ENCODE assay signal across 10 cellular contexts in genomic region chr19:18660051-18660910, GRCh38. TPM values are rescaled to one million over a fixed set of nuclear protein-coding genes. Genes with fewer than 3 reads are reported as not detected.
A peak's percentile ranks its signal among the peaks of the same experiment; 100 is the strongest.
DNase-seq lines count a peak whose midpoint lies in the region; ATAC-seq and TF ChIP-seq lines count a peak whose summit lies in the region.
"Had no signal": no experiment of that assay in that cellular context is flagged by ENCODE, and none has a peak within 500 bp of the region (broad histone marks: within the 10 kb centered on the region; RNA-seq: fewer than 3 reads in every experiment).

No MANE protein-coding gene starts in this region.

- H3K9me3 ChIP-seq in endodermal cell (ENCODE audit: control insufficient read depth, low read length), result no peaks in the 10 kb centered on the region

- ATAC-seq in sciatic nerve, result peak; percentile 63
- no peak for ATAC-seq in stimulated activated effector memory CD8-positive, alpha-beta T cell treated with anti-CD3 and anti-CD28 coated beads, Interleukin-12 subunit alpha, Interleukin-12 subunit beta, amount 100 ng/mL, for 72 hours

- no peak overlapping the region for H3K4me3 Mint-ChIP-seq in endodermal cell
- no peak overlapping the region for H3K4me3 Mint-ChIP-seq in stimulated activated effector memory CD8-positive, alpha-beta T cell treated with anti-CD3 and anti-CD28 coated beads, Interleukin-12 subunit alpha, Interleukin-12 subunit beta, amount 100 ng/mL, for 72 hours

- intact Hi-C loops in sciatic nerve (cut with DNase I), result no loop called here

- no peaks in the 10 kb centered on the region for H3K27me3 ChIP-seq in endodermal cell (ENCODE audit: control insufficient read depth, insufficient read depth, low read length, poor library complexity, severe bottlenecking)

- TF ChIP-seq CTCF in endodermal cell (conservative IDR thresholded peaks at IDR 0.05), result no peak

- H3K4me3 ChIP-seq in endodermal cell (ENCODE audit: low read length), result no peak overlapping the region

- H3K9ac ChIP-seq in endodermal cell (ENCODE audit: extremely low read depth, low read length, poor library complexity, severe bottlenecking), result no peak overlapping the region

- no peaks in the 10 kb centered on the region for H3K36me3 ChIP-seq in endodermal cell (ENCODE audit: control insufficient read depth, insufficient read depth, low read length)

- no peaks in the 10 kb centered on the region for H3K4me1 ChIP-seq in endodermal cell (ENCODE audit: control insufficient read depth, insufficient read depth, low read length)

- no peaks in the 10 kb centered on the region for H3K36me3 Mint-ChIP-seq in endodermal cell (ENCODE audit: low read depth)
- H3K36me3 Mint-ChIP-seq in stimulated activated effector memory CD8-positive, alpha-beta T cell treated with anti-CD3 and anti-CD28 coated beads, Interleukin-12 subunit alpha, Interleukin-12 subunit beta, amount 100 ng/mL, for 72 hours, result peaks cover 5% of the 10 kb centered on the region

- no peak overlapping the region for H3K27ac Mint-ChIP-seq in endodermal cell
- no peak overlapping the region for H3K27ac Mint-ChIP-seq in stimulated activated effector memory CD8-positive, alpha-beta T cell treated with anti-CD3 and anti-CD28 coated beads, Interleukin-12 subunit alpha, Interleukin-12 subunit beta, amount 100 ng/mL, for 72 hours

- WGBS in endodermal cell (ENCODE audit: insufficient coverage in 1 of 2, insufficient read length in 1 of 2), 2 experiments, result 77 to 87% methylated on average over 16 to 37 of the region's 37 CpGs

- H3K27ac ChIP-seq in endodermal cell (ENCODE audit: low read depth, low read length), result no peak overlapping the region

- H3K4me1 Mint-ChIP-seq in endodermal cell, result peaks cover 5% of the 10 kb centered on the region
- H3K4me1 Mint-ChIP-seq in stimulated activated effector memory CD8-positive, alpha-beta T cell treated with anti-CD3 and anti-CD28 coated beads, Interleukin-12 subunit alpha, Interleukin-12 subunit beta, amount 100 ng/mL, for 72 hours, result peaks cover 55% of the 10 kb centered on the region

- no peaks in the 10 kb centered on the region for H3K27me3 Mint-ChIP-seq in endodermal cell (ENCODE audit: insufficient read depth)

- DNase-seq in HT1080 (ENCODE audit: low read depth), result peak; percentile 72
- DNase-seq in endodermal cell, result peak; percentile 43
- DNase-seq in sciatic nerve (ENCODE audit: low spot score), result peak; percentile 86
- no peak for DNase-seq in SKM-1 treated with dmso at 0.1 percent for 144 hours (lab: John Stamatoyannopoulos, UW; ENCODE audit: unreplicated experiment)
- no peak for DNase-seq in stimulated activated effector memory CD8-positive, alpha-beta T cell treated with anti-CD3 and anti-CD28 coated beads, Interleukin-12 subunit alpha, Interleukin-12 subunit beta, amount 100 ng/mL, for 72 hours (ENCODE audit: low spot score in 2 of 2)
- DNase-seq in NCI-H1694 (lab: John Stamatoyannopoulos, UW), result no peak
- DNase-seq: activated CD4-positive, alpha-beta T cell treated with anti-CD3 and anti-CD28 coated beads for 48 hours; HCEC 1CT; NCI-H1092 had no signal

- no peaks in the 10 kb centered on the region for H3K9me3 Mint-ChIP-seq in endodermal cell
- no peaks in the 10 kb centered on the region for H3K9me3 Mint-ChIP-seq in stimulated activated effector memory CD8-positive, alpha-beta T cell treated with anti-CD3 and anti-CD28 coated beads, Interleukin-12 subunit alpha, Interleukin-12 subunit beta, amount 100 ng/mL, for 72 hours

RNA-seq across cellular contexts. Expression of gene CRTC1, which starts 23.2 kb away (rescaled TPM):
- total RNA-seq in HT1080 (2014; rRNA removed; shearing (Covaris generic)), result 2.8 and 3.0 TPM in 2 replicates
- 4.3 and 4.5 TPM in 2 replicates for polyA plus RNA-seq in HT1080 (2015; cell fraction: cytosol; rRNA removed)
- polyA plus RNA-seq in HT1080 (2015; cell fraction: nucleus; rRNA removed), result 7.8 and 11.8 TPM in 2 replicates
- total RNA-seq in endodermal cell (10 to 100 TPM; 26.6 to 29.7 TPM), sciatic nerve (17.5 TPM)
- polyA plus RNA-seq in endodermal cell (2013, experiment 1 of 2), result 20.4 TPM
- 17.5 TPM for polyA plus RNA-seq in endodermal cell (2013, experiment 2 of 2)

RNA-seq across cellular contexts. Expression of gene KLHL26, which starts 23.5 kb away (rescaled TPM):
- total RNA-seq in HT1080 (2014; rRNA removed; shearing (Covaris generic)), result 2.8 and 5.7 TPM in 2 replicates
- 4.1 and 4.2 TPM in 2 replicates for polyA plus RNA-seq in HT1080 (2015; cell fraction: cytosol; rRNA removed)
- 5.6 and 6.3 TPM in 2 replicates for polyA plus RNA-seq in HT1080 (2015; cell fraction: nucleus; rRNA removed)
- total RNA-seq in endodermal cell, result 10 to 100 TPM in 1 of 2 donors, 1 to 10 TPM in 1; 9.4 to 11.2 TPM
- 5.7 TPM for polyA plus RNA-seq in endodermal cell (2013, experiment 1 of 2)
- polyA plus RNA-seq in endodermal cell (2013, experiment 2 of 2), result 5.3 TPM
- 26.1 TPM for total RNA-seq in sciatic nerve

RNA-seq across cellular contexts. Expression of gene TMEM59L, which starts 47.6 kb away (rescaled TPM):
- total RNA-seq in HT1080 (2014; rRNA removed; shearing (Covaris generic)), result 0.61 and 1.1 TPM in 2 replicates
- 11.3 and 11.8 TPM in 2 replicates for polyA plus RNA-seq in HT1080 (2015; cell fraction: cytosol; rRNA removed)
- 19.4 and 20.5 TPM in 2 replicates for polyA plus RNA-seq in HT1080 (2015; cell fraction: nucleus; rRNA removed)
- total RNA-seq in endodermal cell (1 to 10 TPM; 5.0 to 7.2 TPM), sciatic nerve (1.2 TPM)
- polyA plus RNA-seq in endodermal cell (2013, experiment 1 of 2), result 14.1 TPM
- polyA plus RNA-seq in endodermal cell (2013, experiment 2 of 2), result 12.5 TPM

RNA-seq across cellular contexts. Expression of gene CRLF1, which starts 53.7 kb away (rescaled TPM):
- 1.1 and 1.3 TPM in 2 replicates for total RNA-seq in HT1080 (2014; rRNA removed; shearing (Covaris generic))
- 5.7 and 6.9 TPM in 2 replicates for polyA plus RNA-seq in HT1080 (2015; cell fraction: cytosol; rRNA removed)
- polyA plus RNA-seq in HT1080 (2015; cell fraction: nucleus; rRNA removed), result 5.6 and 9.6 TPM in 2 replicates
- total RNA-seq in endodermal cell (10 to 100 TPM; 10.4 to 10.5 TPM), sciatic nerve (4.5 TPM)
- 9.9 TPM for polyA plus RNA-seq in endodermal cell (2013, experiment 1 of 2)
- 11.0 TPM for polyA plus RNA-seq in endodermal cell (2013, experiment 2 of 2)
- total RNA-seq: pulmonary artery endothelial cell had no signal

Comparison
In these comparisons a context has a peak if more than half of its experiments do, and no peak if none do; other contexts are left out.
1. DNase-seq: peak in HT1080 (single experiment), endodermal cell (single experiment) and sciatic nerve (single experiment); none in SKM-1 treated with dmso at 0.1 percent for 144 hours (single experiment), stimulated activated effector memory CD8-positive, alpha-beta T cell treated with anti-CD3 and anti-CD28 coated beads, Interleukin-12 subunit alpha, Interleukin-12 subunit beta, amount 100 ng/mL, for 72 hours (0 of 2) and NCI-H1694 (single experiment).